Comparison of ENCODE assay signal across 8 cellular contexts in genomic region chr9:98807070-98807810, GRCh38.
A peak's percentile ranks its signal among the peaks of the same experiment; 100 is the strongest.
DNase-seq lines count a peak whose midpoint lies in the region; ATAC-seq and TF ChIP-seq lines count a peak whose summit lies in the region.

Gene GALNT12, plus strand, starts transcription at chr9:98807670. Its CDS starts 29 bp downstream, at chr9:98807699.

- peaks cover 8 to 12% of the 10 kb centered on the region in 2 donors for H3K27me3 Mint-ChIP-seq in effector memory CD8-positive, alpha-beta T cell
- H3K27me3 Mint-ChIP-seq in stimulated activated naive CD8-positive, alpha-beta T cell treated with anti-CD3 and anti-CD28 coated beads, Interleukin-15, Interleukin-2, amounts not matched to agents 100 ng/mL and 50 ng/mL, for 24 hours: peaks cover 4% of the 10 kb centered on the region

- no peaks in the 10 kb centered on the region for H3K9me2 ChIP-seq in MM.1S (replicated peaks; ENCODE audit: insufficient read depth, low read length)

- no peak for TF ChIP-seq CTCF in MM.1S (IDR thresholded peaks at IDR 0.05; ENCODE audit: low read length)

- H3K36me3 ChIP-seq in MM.1S (replicated peaks; ENCODE audit: insufficient read depth, low read length) (no peaks in the 10 kb centered on the region), mucosa of stomach (ENCODE audit: control insufficient read depth, insufficient read depth, low read length) (no peaks in the 10 kb centered on the region)

- H3K27ac ChIP-seq in MM.1S (ENCODE audit: low read length): no peak within 1 kb of the TSS

- peaks cover 15 to 24% of the 10 kb centered on the region in 2 donors for H3K4me1 Mint-ChIP-seq in effector memory CD8-positive, alpha-beta T cell (ENCODE audit: low read depth in 2 of 2)
- peaks cover 34% of the 10 kb centered on the region for H3K4me1 Mint-ChIP-seq in stimulated activated naive CD8-positive, alpha-beta T cell treated with anti-CD3 and anti-CD28 coated beads, Interleukin-15, Interleukin-2, amounts not matched to agents 100 ng/mL and 50 ng/mL, for 24 hours (ENCODE audit: low read depth)

- H3K4me3 ChIP-seq in MM.1S (ENCODE audit: low read length) (peak within 1 kb of the TSS; percentile 66), mucosa of stomach (ENCODE audit: low read length) (peak within 1 kb of the TSS; percentile 49)

- H3K9me3 ChIP-seq in MM.1S (replicated peaks; ENCODE audit: insufficient read depth, low read length) (no peaks in the 10 kb centered on the region), mucosa of stomach (ENCODE audit: control insufficient read depth, low read length) (peaks cover 4% of the 10 kb centered on the region)

- ATAC-seq in effector memory CD8-positive, alpha-beta T cell (replicated peaks): peak; percentile 86

- H3K79me2 ChIP-seq in MM.1S (ENCODE audit: low read length): no peaks in the 10 kb centered on the region

- DNase-seq in DMS153 treated with DMSO at 0.1 percent for 48 hours (lab: John Stamatoyannopoulos, UW; ENCODE audit: unreplicated experiment) (peak; percentile 48), DMS153 (lab: John Stamatoyannopoulos, UW) (no peak), MM.1S (peak; percentile 39), SHP77 treated with DMSO at 0.1 percent for 48 hours (lab: John Stamatoyannopoulos, UW) (no peak)
- peak; percentile 26 to 37 for DNase-seq in activated CD4-positive, alpha-beta T cell treated with anti-CD3 and anti-CD28 coated beads, Interleukin-2, amount 50 U/mL, for 4 hours
- DNase-seq in effector memory CD8-positive, alpha-beta T cell: peak; percentile 38 to 44 (median 39)

- H3K27ac Mint-ChIP-seq in effector memory CD8-positive, alpha-beta T cell: no peak within 1 kb of the TSS
- peak within 1 kb of the TSS; percentile 41 for H3K27ac Mint-ChIP-seq in stimulated activated naive CD8-positive, alpha-beta T cell treated with anti-CD3 and anti-CD28 coated beads, Interleukin-15, Interleukin-2, amounts not matched to agents 100 ng/mL and 50 ng/mL, for 24 hours

- H3K4me2 ChIP-seq in MM.1S (ENCODE audit: low read depth, low read length): peak within 1 kb of the TSS; percentile 80; the same call in 1 of the 2 replicates

- H3K9me3 Mint-ChIP-seq in effector memory CD8-positive, alpha-beta T cell: no peaks in the 10 kb centered on the region
- no peaks in the 10 kb centered on the region for H3K9me3 Mint-ChIP-seq in stimulated activated naive CD8-positive, alpha-beta T cell treated with anti-CD3 and anti-CD28 coated beads, Interleukin-15, Interleukin-2, amounts not matched to agents 100 ng/mL and 50 ng/mL, for 24 hours

- H4K20me1 ChIP-seq in MM.1S (ENCODE audit: insufficient read depth, low read length): no peaks in the 10 kb centered on the region

- no peaks in the 10 kb centered on the region for H3F3A ChIP-seq in MM.1S (ENCODE audit: insufficient read depth, low read length)

- no peaks in the 10 kb centered on the region for H3K27me3 ChIP-seq in MM.1S (replicated peaks; ENCODE audit: insufficient read depth, low read length)
- H3K27me3 ChIP-seq in mucosa of stomach (ENCODE audit: control insufficient read depth, insufficient read depth, low read length): no peaks in the 10 kb centered on the region

- H3K4me1 ChIP-seq in MM.1S (ENCODE audit: low read length) (no peaks in the 10 kb centered on the region), mucosa of stomach (ENCODE audit: control insufficient read depth, insufficient read depth, low read length) (peaks cover 49% of the 10 kb centered on the region)

- H3K4me3 Mint-ChIP-seq in effector memory CD8-positive, alpha-beta T cell: peak within 1 kb of the TSS; percentile 89 to 91
- peak within 1 kb of the TSS; percentile 84 for H3K4me3 Mint-ChIP-seq in stimulated activated naive CD8-positive, alpha-beta T cell treated with anti-CD3 and anti-CD28 coated beads, Interleukin-15, Interleukin-2, amounts not matched to agents 100 ng/mL and 50 ng/mL, for 24 hours

- peak within 1 kb of the TSS; percentile 83 for H2AFZ ChIP-seq in MM.1S (ENCODE audit: low read length)

- H3K36me3 Mint-ChIP-seq in effector memory CD8-positive, alpha-beta T cell (ENCODE audit: insufficient read depth): peaks cover 3% of the 10 kb centered on the region
- H3K36me3 Mint-ChIP-seq in stimulated activated naive CD8-positive, alpha-beta T cell treated with anti-CD3 and anti-CD28 coated beads, Interleukin-15, Interleukin-2, amounts not matched to agents 100 ng/mL and 50 ng/mL, for 24 hours (ENCODE audit: low read depth): no peaks in the 10 kb centered on the region

- H3K9ac ChIP-seq in MM.1S (ENCODE audit: low read length) (no peak within 1 kb of the TSS; the same call in 1 of the 2 replicates), mucosa of stomach (ENCODE audit: low read length) (peak within 1 kb of the TSS; percentile 77)

Comparison
In these comparisons a context has a peak if more than half of its experiments do, and no peak if none do; other contexts are left out.
1. DNase-seq: peak in DMS153 treated with DMSO at 0.1 percent for 48 hours (single experiment), MM.1S (single experiment), activated CD4-positive, alpha-beta T cell treated with anti-CD3 and anti-CD28 coated beads, Interleukin-2, amount 50 U/mL, for 4 hours (2 of 2) and effector memory CD8-positive, alpha-beta T cell (3 of 3); none in DMS153 (single experiment) and SHP77 treated with DMSO at 0.1 percent for 48 hours (single experiment).